ENCODE assay signal across 15 cellular contexts in genomic region chr6:18352842-18353241, GRCh38.
"Had no signal": no experiment of that assay in that cellular context is flagged by ENCODE, and none has a peak within 500 bp of the region (broad histone marks: within the 10 kb centered on the region; RNA-seq: fewer than 3 reads in every experiment).

No MANE protein-coding gene starts in this region.

- H3K27ac ChIP-seq: hepatocyte, left lung, pancreas, transverse colon had no signal

- H2AFZ ChIP-seq: hepatocyte had no signal

- H3K79me2 ChIP-seq: hepatocyte had no signal

- H3K36me3 Mint-ChIP-seq: activated naive CD4-positive, alpha-beta T cell treated with anti-CD3 and anti-CD28 coated beads, Interleukin-2, amount 10 ng/mL, durations not matched to agents 7 days and 5 days had no signal

- H3K4me2 ChIP-seq: hepatocyte had no signal

- H3K9me3 ChIP-seq: left lung, mucosa of descending colon, pancreas, transverse colon had no signal

- H3K4me3 Mint-ChIP-seq: activated naive CD4-positive, alpha-beta T cell treated with anti-CD3 and anti-CD28 coated beads, Interleukin-2, amount 10 ng/mL, durations not matched to agents 7 days and 5 days; endodermal cell; naive thymus-derived CD8-positive, alpha-beta T cell; stimulated activated naive B cell treated with anti-CD40 and anti-IgM and Interleukin-4, amounts not matched to agents 10 μg/mL and 1 μg/mL and 100 μg/mL, for 72 hours had no signal

- H3K27me3 Mint-ChIP-seq: stimulated activated naive B cell treated with anti-CD40 and anti-IgM and Interleukin-4, amounts not matched to agents 10 μg/mL and 1 μg/mL and 100 μg/mL, for 72 hours had no signal

- DNase-seq: activated naive CD4-positive, alpha-beta T cell treated with anti-CD3 and anti-CD28 coated beads, Interleukin-2, amount 10 ng/mL, durations not matched to agents 7 days and 5 days; activated T-cell treated with anti-CD3 and anti-CD28 coated beads, Interleukin-2, amount 50 U/mL, for 1 hour; endodermal cell; kidney; left lung; mucosa of descending colon; naive thymus-derived CD8-positive, alpha-beta T cell; pancreas; stimulated activated CD4-positive, alpha-beta T cell treated with anti-CD3 and anti-CD28 coated beads, Interleukin-15, amount 100 ng/mL, for 24 hours; stimulated activated CD4-positive, alpha-beta T cell treated with anti-CD3 and anti-CD28 coated beads, Interleukin-4, amount 100 ng/mL, for 1 hour; stimulated activated naive B cell treated with anti-CD40 and anti-IgM and Interleukin-4, amounts not matched to agents 10 μg/mL and 1 μg/mL and 100 μg/mL, for 72 hours; T-helper 9 cell; transverse colon had no signal

- H3K27ac Mint-ChIP-seq: activated naive CD4-positive, alpha-beta T cell treated with anti-CD3 and anti-CD28 coated beads, Interleukin-2, amount 10 ng/mL, durations not matched to agents 7 days and 5 days; activated T-helper 2 cell treated with anti-CD3 and anti-CD28 coated beads, Interferon-gamma antibody, Interleukin-2, Interleukin-4, amounts not matched to agents 10 μg/mL and 5 μg/mL and 100 μg/mL, durations not matched to agents 14 hours and 24 hours and 36 hours; endodermal cell; naive thymus-derived CD8-positive, alpha-beta T cell; stimulated activated naive B cell treated with anti-CD40 and anti-IgM and Interleukin-4, amounts not matched to agents 10 μg/mL and 1 μg/mL and 100 μg/mL, for 72 hours had no signal

- H3K4me3 ChIP-seq: hepatocyte, left lung, mucosa of descending colon, pancreas, transverse colon had no signal

- H3K4me1 ChIP-seq: pancreas, transverse colon had no signal

- H3K36me3 ChIP-seq: left lung, pancreas, transverse colon had no signal

- ATAC-seq: left lung; mucosa of descending colon; naive thymus-derived CD8-positive, alpha-beta T cell; pancreas had no signal

- H3K9me3 Mint-ChIP-seq: activated T-helper 2 cell treated with anti-CD3 and anti-CD28 coated beads, Interferon-gamma antibody, Interleukin-2, Interleukin-4, amounts not matched to agents 10 μg/mL and 5 μg/mL and 100 μg/mL, durations not matched to agents 14 hours and 24 hours and 36 hours had no signal

- H3K4me1 Mint-ChIP-seq: activated naive CD4-positive, alpha-beta T cell treated with anti-CD3 and anti-CD28 coated beads, Interleukin-2, amount 10 ng/mL, durations not matched to agents 7 days and 5 days; endodermal cell had no signal
